7 cellular contexts compared by ENCODE assay signal in genomic region chr15:20283651-20284050, GRCh38.
DNase-seq lines count a peak whose midpoint lies in the region; ATAC-seq and TF ChIP-seq lines count a peak whose summit lies in the region.
"Not testable (repeated sequence)": the region's sequence is repeated elsewhere in the genome, so short reads cannot be mapped to it uniquely, and the experiment has no call there.

No MANE protein-coding gene starts in this region.

- intact Hi-C loops in natural killer cell (cut with micrococcal nuclease): loop anchor here (5.0 kb wide), 2 partner anchors 59 to 124 kb away; no protein-coding TSS in a partner anchor
- intact Hi-C loops in posterior vena cava (cut with DNase I); spleen (cut with DNase I; ENCODE audit: low total_unique reads); upper lobe of right lung (cut with DNase I): not testable (repeated sequence)

- not testable (repeated sequence) for H3K4me1 ChIP-seq in spleen, upper lobe of right lung

- not testable (repeated sequence) for H3K27ac ChIP-seq in spleen, upper lobe of right lung

- TF ChIP-seq CTCF in chondrocyte (IDR thresholded peaks at IDR 0.05); natural killer cell (IDR thresholded peaks at IDR 0.05); spleen (IDR thresholded peaks at IDR 0.05 in 8 of 11, conservative IDR thresholded peaks at IDR 0.05 in 3 of 11); upper lobe of right lung (IDR thresholded peaks at IDR 0.05): not testable (repeated sequence)

- not testable (repeated sequence) for H3K27me3 Mint-ChIP-seq in chondrocyte (ENCODE audit: low read depth); natural killer cell (ENCODE audit: low read depth in 2 of 2)

- TF ChIP-seq POLR2A in spleen (IDR thresholded peaks at IDR 0.05): not testable (repeated sequence)

- H3K9me3 ChIP-seq in spleen: peaks cover 0 to 46% (median 30%) of the 10 kb centered on the region in 8 donors
- H3K9me3 ChIP-seq in upper lobe of right lung: not testable (repeated sequence)

- not testable (repeated sequence) for H3K27me3 ChIP-seq in spleen (replicated peaks in 1 of 7); upper lobe of right lung

- DNase-seq in activated CD8-positive, alpha-beta memory T cell treated with anti-CD3 and anti-CD28 coated beads for 24 hours: peak; percentile 38
- DNase-seq in chondrocyte (ENCODE audit: low spot score) (peak; percentile 33), left lobe of liver (ENCODE audit: low spot score) (peak; percentile 26), natural killer cell (peak; percentile 13), posterior vena cava (ENCODE audit: low spot score) (peak; percentile 35), spleen (peak; percentile 55), upper lobe of right lung (peak; percentile 49)

- H3K36me3 ChIP-seq in spleen, upper lobe of right lung: not testable (repeated sequence)

- WGBS in spleen, 5 donors: 53 to 60% (median 56%) methylated on average over 3 of the region's 3 CpGs

- H3K9me3 Mint-ChIP-seq in chondrocyte (ENCODE audit: low read depth); natural killer cell: not testable (repeated sequence)

- H3K4me1 Mint-ChIP-seq in chondrocyte (ENCODE audit: low read depth); natural killer cell: not testable (repeated sequence)

- H3K27ac Mint-ChIP-seq in chondrocyte (ENCODE audit: unreplicated experiment); natural killer cell: not testable (repeated sequence)

- not testable (repeated sequence) for ATAC-seq in left lobe of liver, natural killer cell, upper lobe of right lung

- H3K36me3 Mint-ChIP-seq in chondrocyte (ENCODE audit: low read depth); natural killer cell: not testable (repeated sequence)

- not testable (repeated sequence) for H3K4me3 ChIP-seq in spleen, upper lobe of right lung

- not testable (repeated sequence) for H3K4me3 Mint-ChIP-seq in chondrocyte (ENCODE audit: unreplicated experiment); natural killer cell
